Comparison of ENCODE assay signal across 8 cellular contexts in the genomic region with DNA sequence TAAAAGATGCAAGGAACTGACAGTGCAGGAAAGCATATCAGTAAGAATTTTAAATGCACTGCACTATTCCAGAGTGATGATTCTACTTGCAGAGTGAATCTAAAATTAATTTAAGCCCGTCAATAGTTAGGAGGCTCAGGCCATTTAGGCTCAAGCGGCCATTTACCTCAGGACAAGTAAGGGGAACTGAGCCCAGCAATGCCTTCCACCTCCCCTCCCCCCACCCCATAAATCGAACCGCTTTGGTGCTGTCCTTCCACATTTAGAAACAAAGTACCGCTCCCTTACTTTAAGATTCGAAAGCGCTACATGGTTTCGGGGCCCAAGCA. TPM values are rescaled to one million over a fixed set of nuclear protein-coding genes. Genes with fewer than 3 reads are reported as not detected.
DNase-seq lines count a peak whose midpoint lies in the region; ATAC-seq and TF ChIP-seq lines count a peak whose summit lies in the region.

No MANE protein-coding gene starts in this region.

- DNase-seq in AG08396 (ENCODE audit: low spot score) (peak; percentile 8), GM23338 (ENCODE audit: low spot score) (no peak), WTC11 (ENCODE audit: low spot score) (no peak), cardiac muscle cell (ENCODE audit: low read depth in 1 of 2, low spot score in 1 of 2) (peak in 1 of 2 donors; percentile 2), psoas muscle (no peak), islet precursor cell (no peak), COLO668 (lab: John Stamatoyannopoulos, UW; ENCODE audit: unreplicated experiment) (no peak)

- H3K9me3 ChIP-seq in cardiac muscle cell (ENCODE audit: low read depth) (no peaks in the 10 kb centered on the region), psoas muscle (no peaks in the 10 kb centered on the region)

- no peaks in the 10 kb centered on the region for H3K27me3 ChIP-seq in GM23338 (ENCODE audit: insufficient read depth)
- no peaks in the 10 kb centered on the region for H3K27me3 ChIP-seq in cardiac muscle cell
- H3K27me3 ChIP-seq in psoas muscle (ENCODE audit: insufficient read depth in 3 of 3, low read length in 2 of 3) = peaks cover 0 to 10% (median 0%) of the 10 kb centered on the region in 3 donors

- H3K4me2 ChIP-seq in GM23338 = peak overlapping the region; percentile 77

- H3K4me1 ChIP-seq in GM23338 (ENCODE audit: insufficient read depth) (0 out of 2 replicates have a peak, but pooled peaks cover 4% of the 10 kb centered on the region), cardiac muscle cell (ENCODE audit: low read depth) (peaks cover 16% of the 10 kb centered on the region), psoas muscle (no peaks in the 10 kb centered on the region)

- H3K79me2 ChIP-seq in GM23338 (replicated peaks; ENCODE audit: insufficient read depth) = peaks cover 9% of the 10 kb centered on the region

- 0 to 26% (median 1%) methylated on average over 8 of the region's 8 CpGs for WGBS in psoas muscle, 3 donors

- H3K4me1 Mint-ChIP-seq in GM23338 (peaks cover 11% of the 10 kb centered on the region), WTC11 (peaks cover 8% of the 10 kb centered on the region)

- no peak for ATAC-seq in GM23338
- no peak for ATAC-seq in WTC11
- ATAC-seq in psoas muscle = peak in 2 of 4 donors; percentile 40 to 60
- ATAC-seq in GM19023 (IDR thresholded peaks at IDR 0.05; ENCODE audit: unreplicated experiment) = no peak

- H3K36me3 ChIP-seq in GM23338 (ENCODE audit: insufficient read depth) (peaks cover 11% of the 10 kb centered on the region; the same call in 1 of the 2 replicates), cardiac muscle cell (peaks cover 35% of the 10 kb centered on the region), psoas muscle (ENCODE audit: insufficient read depth in 1 of 2, low read depth in 1 of 2) (peaks cover 2 to 36% of the 10 kb centered on the region in 2 donors)

- no peak for TF ChIP-seq CTCF in GM23338 (conservative IDR thresholded peaks at IDR 0.05; ENCODE audit: low read depth in 2 of 2)
- TF ChIP-seq CTCF in WTC11 (IDR thresholded peaks at IDR 0.05) = no peak
- TF ChIP-seq CTCF in cardiac muscle cell (IDR thresholded peaks at IDR 0.05; ENCODE audit: low read depth, low read length) = no peak
- TF ChIP-seq CTCF in psoas muscle (IDR thresholded peaks at IDR 0.05) = no peak

- CTCF ChIA-PET in WTC11 (lab: Charles Lee) = interaction anchor here (1.2 kb wide), 1 partner anchor 224 kb away, joined by 4 read pairs; no protein-coding TSS in a partner anchor

- H3K9me2 ChIP-seq in GM23338 (ENCODE audit: insufficient read depth) = no peaks in the 10 kb centered on the region

- H2AFZ ChIP-seq in GM23338 = no peak overlapping the region

- H3K36me3 Mint-ChIP-seq in GM23338 (ENCODE audit: low read depth) = peaks cover 37% of the 10 kb centered on the region
- H3K36me3 Mint-ChIP-seq in WTC11 = peaks cover 36% of the 10 kb centered on the region

- H3K27ac ChIP-seq in GM23338 (ENCODE audit: low read depth) (peak overlapping the region; percentile 66; the same call in 1 of the 2 replicates), cardiac muscle cell (peak overlapping the region; percentile 93), psoas muscle (peak overlapping the region; percentile 58)

- H3F3A ChIP-seq in GM23338 (replicated peaks; ENCODE audit: low read depth) = no peaks in the 10 kb centered on the region

- H3K4me3 ChIP-seq in GM23338 = peak overlapping the region; percentile 69
- H3K4me3 ChIP-seq in cardiac muscle cell = peak overlapping the region; percentile 68
- peak overlapping the region; percentile 76 for H3K4me3 ChIP-seq in psoas muscle

- peaks cover 3% of the 10 kb centered on the region for H3K27me3 Mint-ChIP-seq in GM23338 (ENCODE audit: insufficient read depth, low read depth, poor library complexity)
- H3K27me3 Mint-ChIP-seq in WTC11 (ENCODE audit: low read depth) = no peaks in the 10 kb centered on the region

- peak overlapping the region; percentile 65; the same call in 1 of the 2 replicates for H3K27ac Mint-ChIP-seq in GM23338
- H3K27ac Mint-ChIP-seq in WTC11 = no peak overlapping the region

- intact Hi-C loops in psoas muscle (cut with DNase I) = loop anchor here in 1 of 2 donors (5.0 kb wide), 1 partner anchor 116 kb away; a partner anchor contains a TSS

- POLR2A ChIA-PET in WTC11 (lab: Charles Lee) = interaction anchor here (0.8 kb wide), 1 partner anchor 72 kb away, joined by 4 read pairs; no protein-coding TSS in a partner anchor

- peak overlapping the region; percentile 100 for H3K4me3 Mint-ChIP-seq in GM23338
- H3K4me3 Mint-ChIP-seq in WTC11 = peak overlapping the region; percentile 99

- H3K9me3 Mint-ChIP-seq in GM23338 (no peaks in the 10 kb centered on the region), WTC11 (no peaks in the 10 kb centered on the region)

- no peaks in the 10 kb centered on the region for H4K20me1 ChIP-seq in GM23338 (replicated peaks; ENCODE audit: insufficient read depth)

TF ChIP-seq in GM23338, 12 proteins besides CTCF, POLR2A, EP300 and RAD21 (continues in another document):
- TF ChIP-seq STAT1 (IDR thresholded peaks at IDR 0.05; ENCODE audit: unreplicated experiment) (no peak), EZH2 (IDR thresholded peaks at IDR 0.05; ENCODE audit: low read depth, unreplicated experiment) (no peak), ZNF114 (CRISPR knock-in tag; IDR thresholded peaks at IDR 0.05) (no peak), NANOG (IDR thresholded peaks at IDR 0.05; ENCODE audit: borderline replicate concordance) (no peak)
- TF ChIP-seq, protein P1, sequence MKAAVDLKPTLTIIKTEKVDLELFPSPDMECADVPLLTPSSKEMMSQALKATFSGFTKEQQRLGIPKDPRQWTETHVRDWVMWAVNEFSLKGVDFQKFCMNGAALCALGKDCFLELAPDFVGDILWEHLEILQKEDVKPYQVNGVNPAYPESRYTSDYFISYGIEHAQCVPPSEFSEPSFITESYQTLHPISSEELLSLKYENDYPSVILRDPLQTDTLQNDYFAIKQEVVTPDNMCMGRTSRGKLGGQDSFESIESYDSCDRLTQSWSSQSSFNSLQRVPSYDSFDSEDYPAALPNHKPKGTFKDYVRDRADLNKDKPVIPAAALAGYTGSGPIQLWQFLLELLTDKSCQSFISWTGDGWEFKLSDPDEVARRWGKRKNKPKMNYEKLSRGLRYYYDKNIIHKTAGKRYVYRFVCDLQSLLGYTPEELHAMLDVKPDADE (IDR thresholded peaks at IDR 0.05) = no peak

TF ChIP-seq in WTC11, 78 proteins besides CTCF, POLR2A, EP300 and RAD21:
- TF ChIP-seq ELF4 (CRISPR knock-in tag; IDR thresholded peaks at IDR 0.05; ENCODE audit: low read depth) = no peak
- TF ChIP-seq, protein P2, sequence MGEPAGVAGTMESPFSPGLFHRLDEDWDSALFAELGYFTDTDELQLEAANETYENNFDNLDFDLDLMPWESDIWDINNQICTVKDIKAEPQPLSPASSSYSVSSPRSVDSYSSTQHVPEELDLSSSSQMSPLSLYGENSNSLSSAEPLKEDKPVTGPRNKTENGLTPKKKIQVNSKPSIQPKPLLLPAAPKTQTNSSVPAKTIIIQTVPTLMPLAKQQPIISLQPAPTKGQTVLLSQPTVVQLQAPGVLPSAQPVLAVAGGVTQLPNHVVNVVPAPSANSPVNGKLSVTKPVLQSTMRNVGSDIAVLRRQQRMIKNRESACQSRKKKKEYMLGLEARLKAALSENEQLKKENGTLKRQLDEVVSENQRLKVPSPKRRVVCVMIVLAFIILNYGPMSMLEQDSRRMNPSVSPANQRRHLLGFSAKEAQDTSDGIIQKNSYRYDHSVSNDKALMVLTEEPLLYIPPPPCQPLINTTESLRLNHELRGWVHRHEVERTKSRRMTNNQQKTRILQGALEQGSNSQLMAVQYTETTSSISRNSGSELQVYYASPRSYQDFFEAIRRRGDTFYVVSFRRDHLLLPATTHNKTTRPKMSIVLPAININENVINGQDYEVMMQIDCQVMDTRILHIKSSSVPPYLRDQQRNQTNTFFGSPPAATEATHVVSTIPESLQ (CRISPR knock-in tag; IDR thresholded peaks at IDR 0.05) = no peak
- TF ChIP-seq ZNF138 (CRISPR knock-in tag; conservative IDR thresholded peaks at IDR 0.05) = no peak
- TF ChIP-seq, protein P3, sequence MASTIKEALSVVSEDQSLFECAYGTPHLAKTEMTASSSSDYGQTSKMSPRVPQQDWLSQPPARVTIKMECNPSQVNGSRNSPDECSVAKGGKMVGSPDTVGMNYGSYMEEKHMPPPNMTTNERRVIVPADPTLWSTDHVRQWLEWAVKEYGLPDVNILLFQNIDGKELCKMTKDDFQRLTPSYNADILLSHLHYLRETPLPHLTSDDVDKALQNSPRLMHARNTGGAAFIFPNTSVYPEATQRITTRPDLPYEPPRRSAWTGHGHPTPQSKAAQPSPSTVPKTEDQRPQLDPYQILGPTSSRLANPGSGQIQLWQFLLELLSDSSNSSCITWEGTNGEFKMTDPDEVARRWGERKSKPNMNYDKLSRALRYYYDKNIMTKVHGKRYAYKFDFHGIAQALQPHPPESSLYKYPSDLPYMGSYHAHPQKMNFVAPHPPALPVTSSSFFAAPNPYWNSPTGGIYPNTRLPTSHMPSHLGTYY (CRISPR knock-in tag; IDR thresholded peaks at IDR 0.05) = no peak
- TF ChIP-seq HMGA2 (CRISPR knock-in tag; IDR thresholded peaks at IDR 0.05) = no peak
- TF ChIP-seq IRF2 (CRISPR knock-in tag; IDR thresholded peaks at IDR 0.05; ENCODE audit: borderline replicate concordance, low read depth) = no peak

RNA-seq across cellular contexts. Expression of a gene that starts 0.7 kb away (rescaled TPM):
- 16.6 and 20.0 TPM in 2 replicates for total RNA-seq in GM23338 (2014; rRNA removed; shearing (Covaris generic))
- polyA plus RNA-seq in GM23338 (2016; fragmentation: Nextera tagmentation; extraction: Ambion mirVana) (13.4 and 21.9 TPM in 2 replicates), cardiac muscle cell (43.2 and 43.5 TPM in 2 replicates), psoas muscle (10 to 100 TPM in 1 of 3 donors, 1 to 10 TPM in 2; 2.2 to 19.1 (median 5.6) TPM)
- total RNA-seq in WTC11 (2021) (20.6 to 24.6 TPM (median 22.0 TPM) in 3 replicates), cardiac muscle cell (16.9 and 40.7 TPM in 2 replicates), psoas muscle (10 to 100 TPM; 10.4 to 14.6 (median 14.0) TPM)
